1 cellular context compared by ENCODE assay signal in genomic region chr16:47141773-47142468, GRCh38.
TF ChIP-seq lines count a peak whose summit lies in the region.

No MANE protein-coding gene starts in this region.

TF ChIP-seq in HepG2, 621 proteins besides CTCF, POLR2A, EP300 and RAD21 (continued from another document and continues in another):
- no peak for TF ChIP-seq ZHX1 (CRISPR knock-in tag; IDR thresholded peaks at IDR 0.05; ENCODE audit: low read depth)
- no peak for TF ChIP-seq ZNF816 (CRISPR knock-in tag; IDR thresholded peaks at IDR 0.05; ENCODE audit: borderline replicate concordance)
- TF ChIP-seq, protein P1, sequence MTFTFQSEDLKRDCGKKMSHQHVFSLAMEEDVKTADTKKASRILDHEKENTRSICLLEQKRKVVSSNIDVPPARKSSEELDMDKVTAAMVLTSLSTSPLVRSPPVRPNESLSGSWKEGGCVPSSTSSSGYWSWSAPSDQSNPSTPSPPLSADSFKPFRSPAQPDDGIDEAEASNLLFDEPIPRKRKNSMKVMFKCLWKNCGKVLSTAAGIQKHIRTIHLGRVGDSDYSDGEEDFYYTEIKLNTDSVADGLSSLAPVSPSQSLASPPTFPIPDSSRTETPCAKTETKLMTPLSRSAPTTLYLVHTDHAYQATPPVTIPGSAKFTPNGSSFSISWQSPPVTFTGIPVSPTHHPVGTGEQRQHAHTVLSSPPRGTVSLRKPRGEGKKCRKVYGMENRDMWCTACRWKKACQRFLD (CRISPR knock-in tag; IDR thresholded peaks at IDR 0.05; ENCODE audit: borderline replicate concordance): no peak
- no peak for TF ChIP-seq ZNF607 (CRISPR knock-in tag; IDR thresholded peaks at IDR 0.05; ENCODE audit: borderline replicate concordance)
- TF ChIP-seq SAFB2 (CRISPR knock-in tag; IDR thresholded peaks at IDR 0.05; ENCODE audit: borderline replicate concordance, low read depth): peak; percentile 27; the same call in 1 of the 2 replicates
- peak; percentile 84 for TF ChIP-seq PITX1 (CRISPR knock-in tag; IDR thresholded peaks at IDR 0.05)
- TF ChIP-seq NR1H2 (CRISPR knock-in tag; IDR thresholded peaks at IDR 0.05; ENCODE audit: borderline replicate concordance, low read depth): no peak
- peak; percentile 38; the same call in 1 of the 2 replicates for TF ChIP-seq SPEN (CRISPR knock-in tag; IDR thresholded peaks at IDR 0.05; ENCODE audit: low read depth)
- no peak for TF ChIP-seq ZXDC (CRISPR knock-in tag; IDR thresholded peaks at IDR 0.05)
- TF ChIP-seq SMAD1 (CRISPR knock-in tag; IDR thresholded peaks at IDR 0.05; ENCODE audit: borderline replicate concordance, low read depth): peak; percentile 39; the same call in 1 of the 2 replicates
- no peak for TF ChIP-seq RARA (CRISPR knock-in tag; IDR thresholded peaks at IDR 0.05)
- TF ChIP-seq, protein P2, sequence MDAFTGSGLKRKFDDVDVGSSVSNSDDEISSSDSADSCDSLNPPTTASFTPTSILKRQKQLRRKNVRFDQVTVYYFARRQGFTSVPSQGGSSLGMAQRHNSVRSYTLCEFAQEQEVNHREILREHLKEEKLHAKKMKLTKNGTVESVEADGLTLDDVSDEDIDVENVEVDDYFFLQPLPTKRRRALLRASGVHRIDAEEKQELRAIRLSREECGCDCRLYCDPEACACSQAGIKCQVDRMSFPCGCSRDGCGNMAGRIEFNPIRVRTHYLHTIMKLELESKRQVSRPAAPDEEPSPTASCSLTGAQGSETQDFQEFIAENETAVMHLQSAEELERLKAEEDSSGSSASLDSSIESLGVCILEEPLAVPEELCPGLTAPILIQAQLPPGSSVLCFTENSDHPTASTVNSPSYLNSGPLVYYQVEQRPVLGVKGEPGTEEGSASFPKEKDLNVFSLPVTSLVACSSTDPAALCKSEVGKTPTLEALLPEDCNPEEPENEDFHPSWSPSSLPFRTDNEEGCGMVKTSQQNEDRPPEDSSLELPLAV (CRISPR knock-in tag; conservative IDR thresholded peaks at IDR 0.05; ENCODE audit: low read depth): no peak
- no peak for TF ChIP-seq ZNF333 (CRISPR knock-in tag; IDR thresholded peaks at IDR 0.05; ENCODE audit: borderline replicate concordance)
- 0 out of 2 replicates have a peak, but pooled peaks have one; percentile 25 for TF ChIP-seq GTF2F1 (IDR thresholded peaks at IDR 0.05; ENCODE audit: low read length)
- TF ChIP-seq ZC3H4 (CRISPR knock-in tag; IDR thresholded peaks at IDR 0.05; ENCODE audit: borderline replicate concordance): no peak
- TF ChIP-seq ZNF160 (CRISPR knock-in tag; IDR thresholded peaks at IDR 0.05): no peak
- no peak for TF ChIP-seq ZNF138 (CRISPR knock-in tag; IDR thresholded peaks at IDR 0.05; ENCODE audit: low read depth)
- TF ChIP-seq FOXK1 (CRISPR knock-in tag; IDR thresholded peaks at IDR 0.05; ENCODE audit: borderline replicate concordance, low read depth): peak; percentile 41; the same call in 1 of the 2 replicates
- no peak for TF ChIP-seq ZNF713 (CRISPR knock-in tag; IDR thresholded peaks at IDR 0.05)
- TF ChIP-seq SKI (IDR thresholded peaks at IDR 0.05; ENCODE audit: partially characterized antibody): no peak
- no peak for TF ChIP-seq CAMTA2 (CRISPR knock-in tag; IDR thresholded peaks at IDR 0.05; ENCODE audit: borderline replicate concordance)
- TF ChIP-seq ZNF598 (CRISPR knock-in tag; IDR thresholded peaks at IDR 0.05; ENCODE audit: borderline replicate concordance): 0 out of 2 replicates have a peak, but pooled peaks have one; percentile 30
- TF ChIP-seq SMAD9 (CRISPR knock-in tag; IDR thresholded peaks at IDR 0.05): no peak
- TF ChIP-seq, protein P3, sequence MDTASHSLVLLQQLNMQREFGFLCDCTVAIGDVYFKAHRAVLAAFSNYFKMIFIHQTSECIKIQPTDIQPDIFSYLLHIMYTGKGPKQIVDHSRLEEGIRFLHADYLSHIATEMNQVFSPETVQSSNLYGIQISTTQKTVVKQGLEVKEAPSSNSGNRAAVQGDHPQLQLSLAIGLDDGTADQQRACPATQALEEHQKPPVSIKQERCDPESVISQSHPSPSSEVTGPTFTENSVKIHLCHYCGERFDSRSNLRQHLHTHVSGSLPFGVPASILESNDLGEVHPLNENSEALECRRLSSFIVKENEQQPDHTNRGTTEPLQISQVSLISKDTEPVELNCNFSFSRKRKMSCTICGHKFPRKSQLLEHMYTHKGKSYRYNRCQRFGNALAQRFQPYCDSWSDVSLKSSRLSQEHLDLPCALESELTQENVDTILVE (CRISPR knock-in tag; IDR thresholded peaks at IDR 0.05): no peak
- TF ChIP-seq, protein P4, sequence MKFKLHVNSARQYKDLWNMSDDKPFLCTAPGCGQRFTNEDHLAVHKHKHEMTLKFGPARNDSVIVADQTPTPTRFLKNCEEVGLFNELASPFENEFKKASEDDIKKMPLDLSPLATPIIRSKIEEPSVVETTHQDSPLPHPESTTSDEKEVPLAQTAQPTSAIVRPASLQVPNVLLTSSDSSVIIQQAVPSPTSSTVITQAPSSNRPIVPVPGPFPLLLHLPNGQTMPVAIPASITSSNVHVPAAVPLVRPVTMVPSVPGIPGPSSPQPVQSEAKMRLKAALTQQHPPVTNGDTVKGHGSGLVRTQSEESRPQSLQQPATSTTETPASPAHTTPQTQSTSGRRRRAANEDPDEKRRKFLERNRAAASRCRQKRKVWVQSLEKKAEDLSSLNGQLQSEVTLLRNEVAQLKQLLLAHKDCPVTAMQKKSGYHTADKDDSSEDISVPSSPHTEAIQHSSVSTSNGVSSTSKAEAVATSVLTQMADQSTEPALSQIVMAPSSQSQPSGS (CRISPR knock-in tag; IDR thresholded peaks at IDR 0.05): no peak
- TF ChIP-seq ZNF318 (CRISPR knock-in tag; IDR thresholded peaks at IDR 0.05): no peak
- TF ChIP-seq IRF9 (CRISPR knock-in tag; IDR thresholded peaks at IDR 0.05; ENCODE audit: borderline replicate concordance): no peak
- TF ChIP-seq ARNT2 (CRISPR knock-in tag; IDR thresholded peaks at IDR 0.05; ENCODE audit: low read depth): no peak
- TF ChIP-seq PRDM4 (CRISPR knock-in tag; IDR thresholded peaks at IDR 0.05; ENCODE audit: borderline replicate concordance): no peak
- no peak for TF ChIP-seq SP2 (CRISPR knock-in tag; IDR thresholded peaks at IDR 0.05)
- TF ChIP-seq NPAS2 (CRISPR knock-in tag; IDR thresholded peaks at IDR 0.05; ENCODE audit: borderline replicate concordance): no peak
- no peak for TF ChIP-seq ZNF891 (CRISPR knock-in tag; IDR thresholded peaks at IDR 0.05)
- 0 out of 2 replicates have a peak, but pooled peaks have one; percentile 35 for TF ChIP-seq ZSCAN25 (CRISPR knock-in tag; IDR thresholded peaks at IDR 0.05)
- TF ChIP-seq ZNF282 (IDR thresholded peaks at IDR 0.05; ENCODE audit: partially characterized antibody): no peak
- TF ChIP-seq RBM22 (optimal IDR thresholded peaks at IDR 0.05; ENCODE audit: low read length): no peak
